ENCODE assay signal across 7 cellular contexts in the genomic region with DNA sequence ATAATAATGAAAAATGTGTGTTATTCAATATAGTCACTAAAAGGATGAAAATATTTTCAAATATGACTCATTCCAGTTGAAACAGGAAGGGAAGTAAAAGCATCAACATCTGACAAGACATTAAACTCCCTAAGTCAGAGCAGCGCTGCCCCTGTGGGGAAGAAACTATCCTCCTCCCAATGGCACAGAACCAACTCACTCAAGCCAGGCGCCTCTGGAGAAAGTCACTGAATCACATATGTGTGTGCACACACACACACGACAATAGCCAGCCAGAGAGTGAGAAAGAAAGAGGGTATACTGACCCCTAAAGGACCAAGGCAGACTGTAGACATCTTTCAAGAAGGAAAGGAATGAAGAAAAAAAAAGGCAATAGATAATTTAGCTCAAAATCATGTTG.
A peak's percentile ranks its signal among the peaks of the same experiment; 100 is the strongest.
DNase-seq lines count a peak whose midpoint lies in the region; ATAC-seq and TF ChIP-seq lines count a peak whose summit lies in the region.

No MANE protein-coding gene starts in this region.

- H3K4me1 ChIP-seq in right cardiac atrium (ENCODE audit: control insufficient read depth, insufficient read depth, low read length) (peaks cover 2% of the 10 kb centered on the region), tibial artery (peaks cover 0 to 13% (median 6%) of the 10 kb centered on the region in 4 donors)

- H3K36me3 Mint-ChIP-seq in glutamatergic neuron (ENCODE audit: unreplicated experiment) = no peaks in the 10 kb centered on the region
- H3K36me3 Mint-ChIP-seq in activated CD4-positive, alpha-beta T cell treated with anti-CD3 and anti-CD28 coated beads, Interleukin-2, amount 10 ng/mL, durations not matched to agents 24 days and 14 days (ENCODE audit: low read depth) = no peaks in the 10 kb centered on the region

- H3K9me3 ChIP-seq in right cardiac atrium (ENCODE audit: control insufficient read depth, low read length) (no peaks in the 10 kb centered on the region), tibial artery (no peaks in the 10 kb centered on the region)

- no peak overlapping the region for H3K4me3 Mint-ChIP-seq in glutamatergic neuron (ENCODE audit: unreplicated experiment)
- H3K4me3 Mint-ChIP-seq in activated CD4-positive, alpha-beta T cell treated with anti-CD3 and anti-CD28 coated beads, Interleukin-2, amount 10 ng/mL, durations not matched to agents 24 days and 14 days = no peak overlapping the region

- DNase-seq in HPDE6-E6E7 (ENCODE audit: extremely low spot score) (peak; percentile 21), right cardiac atrium (peak; percentile 67 to 84 (median 71)), tibial artery (peak; percentile 82 to 83), glutamatergic neuron (no peak)
- no peak for DNase-seq in activated CD4-positive, alpha-beta T cell treated with anti-CD3 and anti-CD28 coated beads, Interleukin-2, amount 10 ng/mL, durations not matched to agents 24 days and 14 days

- H3K27me3 Mint-ChIP-seq in glutamatergic neuron (ENCODE audit: unreplicated experiment) = no peaks in the 10 kb centered on the region
- peaks cover 5% of the 10 kb centered on the region for H3K27me3 Mint-ChIP-seq in activated CD4-positive, alpha-beta T cell treated with anti-CD3 and anti-CD28 coated beads, Interleukin-2, amount 10 ng/mL, durations not matched to agents 24 days and 14 days

- H3K27me3 ChIP-seq in right cardiac atrium (ENCODE audit: control insufficient read depth, insufficient read depth) (no peaks in the 10 kb centered on the region), tibial artery (no peaks in the 10 kb centered on the region)

- H3K4me3 ChIP-seq in right cardiac atrium (ENCODE audit: low read length) = no peak overlapping the region
- no peak overlapping the region for H3K4me3 ChIP-seq in tibial artery

- intact Hi-C loops in right cardiac atrium (cut with DNase I) = loop anchor here in 1 of 4 donors (5.0 kb wide), 1 partner anchor 471 kb away; no protein-coding TSS in a partner anchor
- intact Hi-C loops in tibial artery (cut with DNase I; ENCODE audit: low total_unique reads) = loop anchor here (10.0 kb wide), 1 partner anchor 1179 kb away; no protein-coding TSS in a partner anchor
- intact Hi-C loops in activated CD4-positive, alpha-beta T cell treated with anti-CD3 and anti-CD28 coated beads, Interleukin-2, amount 10 ng/mL, durations not matched to agents 24 days and 14 days (cut with micrococcal nuclease) = no loop called here

- ATAC-seq in right cardiac atrium (peak; percentile 80 to 87), GM21526 (IDR thresholded peaks at IDR 0.05; ENCODE audit: low FRiP score, unreplicated experiment) (no peak)

- WGBS in right cardiac atrium = 5% methylated on average over 3 of the region's 3 CpGs

- H3K9me3 Mint-ChIP-seq in glutamatergic neuron (ENCODE audit: unreplicated experiment) = no peaks in the 10 kb centered on the region
- H3K9me3 Mint-ChIP-seq in activated CD4-positive, alpha-beta T cell treated with anti-CD3 and anti-CD28 coated beads, Interleukin-2, amount 10 ng/mL, durations not matched to agents 24 days and 14 days = no peaks in the 10 kb centered on the region

- H3K27ac Mint-ChIP-seq in glutamatergic neuron (ENCODE audit: unreplicated experiment) = no peak overlapping the region
- no peak overlapping the region for H3K27ac Mint-ChIP-seq in activated CD4-positive, alpha-beta T cell treated with anti-CD3 and anti-CD28 coated beads, Interleukin-2, amount 10 ng/mL, durations not matched to agents 24 days and 14 days

- no peaks in the 10 kb centered on the region for H3K36me3 ChIP-seq in tibial artery

- H3K4me1 Mint-ChIP-seq in glutamatergic neuron (ENCODE audit: low read depth, unreplicated experiment) = no peaks in the 10 kb centered on the region
- no peaks in the 10 kb centered on the region for H3K4me1 Mint-ChIP-seq in activated CD4-positive, alpha-beta T cell treated with anti-CD3 and anti-CD28 coated beads, Interleukin-2, amount 10 ng/mL, durations not matched to agents 24 days and 14 days

- TF ChIP-seq CTCF in VCaP (conservative IDR thresholded peaks at IDR 0.05) (peak; percentile 32), tibial artery (IDR thresholded peaks at IDR 0.05) (no peak), glutamatergic neuron (IDR thresholded peaks at IDR 0.05; ENCODE audit: partially characterized antibody, unreplicated experiment) (no peak)

- H3K27ac ChIP-seq in VCaP (no peak overlapping the region), right cardiac atrium (ENCODE audit: low read length) (no peak overlapping the region), tibial artery (no peak overlapping the region)

Comparison
In these comparisons a context has a peak if more than half of its experiments do, and no peak if none do; other contexts are left out.
1. DNase-seq: peak in HPDE6-E6E7 (single experiment), right cardiac atrium (3 of 3) and tibial artery (2 of 2); none in glutamatergic neuron (single experiment) and activated CD4-positive, alpha-beta T cell treated with anti-CD3 and anti-CD28 coated beads, Interleukin-2, amount 10 ng/mL, durations not matched to agents 24 days and 14 days (single experiment).